23 cellular contexts compared by ENCODE assay signal in the genomic region with DNA sequence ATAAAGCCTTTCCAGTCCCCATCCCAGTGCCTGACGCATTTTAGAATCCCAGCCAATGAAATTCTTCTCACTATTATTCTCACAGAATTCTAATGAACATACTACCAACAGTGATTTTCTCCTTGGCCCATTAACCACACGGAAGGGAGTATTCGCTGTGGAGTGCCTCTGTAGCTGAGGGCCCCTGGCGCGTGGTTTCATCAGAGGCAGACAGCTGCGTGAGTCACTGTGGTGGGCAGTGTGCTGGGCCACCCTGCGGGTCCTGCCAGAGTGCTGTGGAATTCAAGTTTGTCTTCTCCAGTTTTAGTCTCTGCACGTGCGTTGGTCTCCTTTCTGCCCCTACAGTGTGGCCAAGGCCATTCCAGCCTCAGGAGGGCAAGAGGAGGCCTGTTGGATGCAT.
"Had no signal": no experiment of that assay in that cellular context is flagged by ENCODE, and none has a peak within 500 bp of the region (broad histone marks: within the 10 kb centered on the region; RNA-seq: fewer than 3 reads in every experiment).

No MANE protein-coding gene starts in this region.

- H3K4me1 ChIP-seq: adrenal gland had no signal

- H3K4me3 ChIP-seq: adrenal gland, MG63 had no signal

- FAIRE-seq: bronchial epithelial cell had no signal

- H3K9me3 ChIP-seq: adrenal gland, MG63 had no signal

- H3K27ac ChIP-seq: adrenal gland, KMS-11, VCaP had no signal

- H3K9ac ChIP-seq: KMS-11 had no signal

- H3K36me3 ChIP-seq: adrenal gland, MG63 had no signal

- H3K4me2 ChIP-seq: KMS-11 had no signal

- H3K27me3 ChIP-seq: adrenal gland, MG63 had no signal

- DNase-seq: activated CD4-positive, CD25-positive, alpha-beta regulatory T cell; activated CD8-positive, alpha-beta memory T cell treated with anti-CD3 and anti-CD28 coated beads, Interleukin-2, amount 50 U/mL, for 4 hours; activated CD8-positive, alpha-beta T cell treated with anti-CD3 and anti-CD28 coated beads for 36 hours; activated naive CD4-positive, alpha-beta T cell treated with anti-CD3 and anti-CD28 coated beads, Interleukin-2, amount 50 U/mL, for 16 hours; activated naive CD8-positive, alpha-beta T cell treated with anti-CD3 and anti-CD28 coated beads, Interleukin-2, amount 10 ng/mL, durations not matched to agents 7 days and 5 days; adrenal gland; anterior cingulate cortex; central memory CD4-positive, alpha-beta T cell; MG63; NCI-H1105 treated with DMSO at 0.1 percent for 48 hours; NCI-H146; NCI-H187 treated with DMSO at 0.1 percent for 48 hours; NCI-H2081 treated with DMSO at 0.1 percent for 48 hours; NCI-H2227 treated with DMSO at 0.1 percent for 48 hours; NCI-H446 treated with DMSO at 0.1 percent for 48 hours; NCI-H524 treated with DMSO at 0.1 percent for 48 hours; NCI-H82; OCI-M1; SHP77; T-helper 1 cell had no signal
